In the genomic region with DNA sequence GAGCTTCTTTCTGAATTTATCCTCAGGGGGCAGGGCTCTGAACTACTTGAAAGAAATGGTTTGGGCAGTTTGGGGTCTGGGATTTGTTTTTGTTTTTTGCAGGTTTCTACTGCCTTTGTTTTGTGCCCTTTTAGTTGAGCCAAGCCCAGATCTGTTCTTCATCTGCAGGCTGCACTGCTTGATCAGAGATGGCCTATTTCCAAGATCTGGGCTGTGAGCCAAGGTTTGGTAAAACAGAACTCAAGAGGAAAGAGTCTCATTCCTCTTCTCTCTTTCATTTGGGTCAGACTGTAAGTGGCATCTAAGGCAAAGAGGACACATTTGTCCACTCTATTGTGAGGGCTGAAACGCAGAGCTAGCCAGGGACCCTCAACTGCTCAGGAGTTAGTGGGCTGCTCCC, we compare ENCODE assay signal across 1 cellular context.
TF ChIP-seq lines count a peak whose summit lies in the region.

No MANE protein-coding gene starts in this region.

TF ChIP-seq in HEK293T, 16 proteins besides CTCF, POLR2A, EP300 and RAD21:
- TF ChIP-seq FOXM1 (IDR thresholded peaks at IDR 0.05; ENCODE audit: borderline replicate concordance) (no peak), HDGF (IDR thresholded peaks at IDR 0.05; ENCODE audit: borderline replicate concordance) (no peak), FOXK2 (IDR thresholded peaks at IDR 0.05) (no peak), BHLHE40 (IDR thresholded peaks at IDR 0.05; ENCODE audit: borderline replicate concordance) (no peak), PKNOX1 (IDR thresholded peaks at IDR 0.05) (no peak), SUZ12 (IDR thresholded peaks at IDR 0.05) (no peak), CTBP1 (IDR thresholded peaks at IDR 0.05; ENCODE audit: borderline replicate concordance) (no peak), TARDBP (IDR thresholded peaks at IDR 0.05) (no peak), FOXA1 (IDR thresholded peaks at IDR 0.05) (no peak), NFRKB (IDR thresholded peaks at IDR 0.05) (no peak), ELF4 (IDR thresholded peaks at IDR 0.05) (no peak), ZNF384 (IDR thresholded peaks at IDR 0.05) (no peak), L3MBTL2 (conservative IDR thresholded peaks at IDR 0.05) (no peak), SP1 (IDR thresholded peaks at IDR 0.05) (no peak), LEF1 (IDR thresholded peaks at IDR 0.05; ENCODE audit: borderline replicate concordance) (no peak), ARNT (IDR thresholded peaks at IDR 0.05) (no peak)
